In genomic region chr14:31420013-31420318, GRCh38 we compare ENCODE assay signal across 8 cellular contexts. TPM values are rescaled to one million over a fixed set of nuclear protein-coding genes. Genes with fewer than 3 reads are reported as not detected.
DNase-seq lines count a peak whose midpoint lies in the region; ATAC-seq, FAIRE-seq and TF ChIP-seq lines count a peak whose summit lies in the region.

No MANE protein-coding gene starts in this region.

- peak; percentile 14 for ATAC-seq in HG02970 (IDR thresholded peaks at IDR 0.05; ENCODE audit: low FRiP score, unreplicated experiment)

- no TSS peak for BruUV-seq in A673 (replicated peaks; lab: Mats Ljungman, UMichigan)

- H3K9me3 ChIP-seq in A673 (ENCODE audit: low read depth, low read length, poor library complexity, severe bottlenecking): no peaks in the 10 kb centered on the region
- no peaks in the 10 kb centered on the region for H3K9me3 ChIP-seq in NT2/D1 (ENCODE audit: insufficient read depth, low read length)

- intact Hi-C loops in A673 (cut with micrococcal nuclease; ENCODE audit: unreplicated experiment): no loop called here

- H3K4me3 ChIP-seq in A673 (ENCODE audit: low read depth, low read length, poor library complexity, severe bottlenecking) (peak overlapping the region; percentile 96), NT2/D1 (ENCODE audit: insufficient read length, low read depth) (peak overlapping the region; percentile 91), kidney epithelial cell (ENCODE audit: low read depth, low read length) (peak overlapping the region; percentile 91)

- H3K27me3 ChIP-seq in A673 (replicated peaks; ENCODE audit: insufficient read depth, low read depth, low read length, poor library complexity): no peaks in the 10 kb centered on the region
- H3K27me3 ChIP-seq in NT2/D1 (ENCODE audit: insufficient read depth, insufficient read length): no peaks in the 10 kb centered on the region
- no peaks in the 10 kb centered on the region for H3K27me3 ChIP-seq in kidney epithelial cell (ENCODE audit: control insufficient read depth, insufficient read depth, low read length)

- DNase-seq in A673 (ENCODE audit: low spot score): no peak
- DNase-seq in GM12892 (ENCODE audit: insufficient read length): peak; percentile 36
- DNase-seq in NT2/D1 (ENCODE audit: low read depth, low spot score): peak; percentile 8
- DNase-seq in central memory CD4-positive, alpha-beta T cell: peak; percentile 12
- no peak for DNase-seq in kidney epithelial cell (ENCODE audit: low read depth)
- DNase-seq in stimulated activated CD4-positive, alpha-beta T cell treated with anti-CD3 and anti-CD28 coated beads, TNF-alpha, amount 100 ng/mL, for 48 hours (ENCODE audit: low read depth in 3 of 3): peak in 2 of 3 donors; percentile 3 to 8
- no peak for DNase-seq in cerebellar nuclear complex (lab: John Stamatoyannopoulos, UW)

- TF ChIP-seq CTCF in A673 (conservative IDR thresholded peaks at IDR 0.05; ENCODE audit: low read depth, low read length): no peak
- TF ChIP-seq CTCF in kidney epithelial cell (IDR thresholded peaks at IDR 0.05; ENCODE audit: insufficient read depth, low read length, poor library complexity, severe bottlenecking): no peak

- H3K4me1 ChIP-seq in A673 (ENCODE audit: insufficient read depth, low read length, poor library complexity, severe bottlenecking) (peaks cover 7% of the 10 kb centered on the region), NT2/D1 (ENCODE audit: insufficient read depth, insufficient read length) (no peaks in the 10 kb centered on the region)

- H3K36me3 ChIP-seq in A673 (ENCODE audit: insufficient read depth, low read length, poor library complexity, severe bottlenecking) (no peaks in the 10 kb centered on the region), NT2/D1 (ENCODE audit: insufficient read depth, insufficient read length, low read length) (no peaks in the 10 kb centered on the region), kidney epithelial cell (ENCODE audit: control insufficient read depth, insufficient read depth, low read length) (no peaks in the 10 kb centered on the region)

- POLR2A ChIA-PET in A673 (lab: Charles Lee; ENCODE audit: low non-redundant PET): no interaction called here

- H3K27ac ChIP-seq in A673 (ENCODE audit: low read depth, low read length, poor library complexity, severe bottlenecking): peak overlapping the region; percentile 81

- FAIRE-seq in GM12892 (lab: Jason Lieb, UNC): no peak

- CTCF ChIA-PET in A673 (lab: Charles Lee): no interaction called here

- no peak for TF ChIP-seq POLR2A in GM12892 (IDR thresholded peaks at IDR 0.05; ENCODE audit: low read depth, low read length)

- H3K9ac ChIP-seq in NT2/D1 (ENCODE audit: insufficient read length, low read depth): peak overlapping the region; percentile 93

RNA-seq across cellular contexts. Expression of gene HEATR5A, which starts 0.4 kb away (rescaled TPM):
- total RNA-seq in A673 (2021) (16.0 and 19.0 TPM in 2 replicates), kidney epithelial cell (12.4 and 18.8 TPM in 2 replicates)
- 9.1 TPM for polyA plus RNA-seq in GM12892 (2012; ENCODE audit: missing spikeins)

RNA-seq across cellular contexts. Expression of gene DTD2, which starts 37.3 kb away (rescaled TPM):
- total RNA-seq in A673 (2021): 24.3 and 25.3 TPM in 2 replicates
- polyA plus RNA-seq in GM12892 (2012; ENCODE audit: missing spikeins): 13.9 TPM
- total RNA-seq in kidney epithelial cell: 30.0 and 44.6 TPM in 2 replicates

Comparison
In these comparisons a context has a peak if more than half of its experiments do, and no peak if none do; other contexts are left out.
1. DNase-seq: peak in GM12892 (single experiment), NT2/D1 (single experiment), central memory CD4-positive, alpha-beta T cell (single experiment) and stimulated activated CD4-positive, alpha-beta T cell treated with anti-CD3 and anti-CD28 coated beads, TNF-alpha, amount 100 ng/mL, for 48 hours (2 of 3); none in A673 (single experiment), kidney epithelial cell (single experiment) and cerebellar nuclear complex (0 of 2).
2. Peak in every context shown above with its lines, with median percentiles within 50 percentile points of each other: H3K4me3 ChIP-seq.